ENCODE assay signal across 20 cellular contexts in genomic region chr5:31763399-31763798, GRCh38.
"Had no signal": no experiment of that assay in that cellular context is flagged by ENCODE, and none has a peak within 500 bp of the region (broad histone marks: within the 10 kb centered on the region; RNA-seq: fewer than 3 reads in every experiment).

No MANE protein-coding gene starts in this region.

- DNase-seq: KBM-7, NCI-H1092 treated with DMSO at 0.1 percent for 48 hours, NCI-H1436, NCI-H187, NCI-H2029, NCI-H2081 treated with DMSO at 0.1 percent for 48 hours, NCI-H2171, NCI-H226, NCI-H446, NCI-H510A, NCI-H524 treated with DMSO at 0.1 percent for 48 hours, NCI-H69, NCI-H774, Right ventricle myocardium superior, RPMI8226, SIG-M5 had no signal

- FAIRE-seq: RCC 7860 had no signal

- H3K27me3 ChIP-seq: SJSA1 had no signal

- H3K27ac Mint-ChIP-seq: IgD-negative memory B cell had no signal

- H3K27ac ChIP-seq: SJSA1, SK-N-MC had no signal

- H3K27me3 Mint-ChIP-seq: IgD-negative memory B cell had no signal

- H3K4me1 ChIP-seq: SJSA1 had no signal

- H3K9me3 ChIP-seq: SJSA1 had no signal

- H3K36me3 Mint-ChIP-seq: IgD-negative memory B cell had no signal

- H3K36me3 ChIP-seq: SJSA1 had no signal

- H3K4me3 ChIP-seq: SJSA1, SK-N-MC had no signal
